Comparison of ENCODE assay signal across 8 cellular contexts in the genomic region with DNA sequence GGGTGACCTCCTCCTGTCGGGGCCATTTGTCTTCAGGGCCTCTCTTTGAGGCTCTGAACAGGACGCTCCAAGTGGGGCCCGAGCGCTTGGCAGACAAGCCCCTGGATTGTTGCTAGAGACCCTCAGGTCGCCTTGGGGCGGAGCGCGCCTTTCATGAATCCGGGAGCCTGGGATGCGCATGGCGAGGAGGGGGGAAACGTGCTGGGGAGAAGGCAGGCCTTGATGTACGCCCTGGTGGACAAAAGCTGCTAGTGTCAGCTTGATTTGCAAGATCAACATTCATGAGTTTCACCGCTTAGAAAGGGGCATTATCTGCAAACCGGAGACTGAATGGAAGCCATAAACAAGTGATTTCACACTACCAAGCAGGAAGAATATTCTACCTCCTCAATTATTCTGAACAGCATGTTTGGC.
DNase-seq lines count a peak whose midpoint lies in the region; ATAC-seq and TF ChIP-seq lines count a peak whose summit lies in the region.

No MANE protein-coding gene starts in this region.

- H3K4me3 Mint-ChIP-seq in HFFc6 (peak overlapping the region; percentile 88), osteocyte (ENCODE audit: unreplicated experiment) (peak overlapping the region; percentile 81)
- H3K4me3 Mint-ChIP-seq in activated CD4-positive, alpha-beta memory T cell treated with anti-CD3 and anti-CD28 coated beads, Interleukin-2, amount 10 ng/mL, durations not matched to agents 7 days and 5 days = peak overlapping the region; percentile 66

- POLR2A ChIA-PET in activated CD4-positive, alpha-beta memory T cell treated with anti-CD3 and anti-CD28 coated beads, Interleukin-2, amount 10 ng/mL, durations not matched to agents 7 days and 5 days (lab: Charles Lee) = no interaction called here

- 0 out of 2 replicates have a peak, but pooled peaks cover 1% of the 10 kb centered on the region for H3K27me3 ChIP-seq in GM06990 (replicated peaks; ENCODE audit: control insufficient read depth, insufficient read depth, low read length)

- no peak for ATAC-seq in HG03095 (IDR thresholded peaks at IDR 0.05; ENCODE audit: unreplicated experiment)

- TF ChIP-seq CTCF in GM06990 (IDR thresholded peaks at IDR 0.05; ENCODE audit: insufficient read depth, low read length, poor library complexity, severe bottlenecking) = peak; percentile 12
- TF ChIP-seq CTCF in HFFc6 (IDR thresholded peaks at IDR 0.05) = peak; percentile 72
- peak; percentile 64 for TF ChIP-seq CTCF in osteocyte (IDR thresholded peaks at IDR 0.05)

- DNase-seq in GM06990 (ENCODE audit: extremely low read depth, insufficient read length) = no peak
- DNase-seq in HFFc6 = peak; percentile 62
- no peak for DNase-seq in activated CD4-positive, alpha-beta memory T cell treated with anti-CD3 and anti-CD28 coated beads, Interleukin-2, amount 10 ng/mL, durations not matched to agents 7 days and 5 days
- DNase-seq in glomerular endothelial cell (ENCODE audit: extremely low read depth, low read depth, low spot score) = peak; percentile 78
- DNase-seq in osteocyte (ENCODE audit: extremely low spot score, unreplicated experiment) = peak; percentile 85
- no peak for DNase-seq in SHP77 treated with DMSO at 0.1 percent for 48 hours (lab: John Stamatoyannopoulos, UW)
- no peak for DNase-seq in amniotic stem cell (lab: John Stamatoyannopoulos, UW)

- no peaks in the 10 kb centered on the region for H3K36me3 Mint-ChIP-seq in HFFc6 (ENCODE audit: low read depth)
- H3K36me3 Mint-ChIP-seq in activated CD4-positive, alpha-beta memory T cell treated with anti-CD3 and anti-CD28 coated beads, Interleukin-2, amount 10 ng/mL, durations not matched to agents 7 days and 5 days (ENCODE audit: low read depth) = no peaks in the 10 kb centered on the region
- H3K36me3 Mint-ChIP-seq in osteocyte (ENCODE audit: unreplicated experiment) = no peaks in the 10 kb centered on the region

- H3K27ac Mint-ChIP-seq in HFFc6 (peak overlapping the region; percentile 14; the same call in 1 of the 2 replicates), osteocyte (ENCODE audit: unreplicated experiment) (peak overlapping the region; percentile 92)
- no peak overlapping the region for H3K27ac Mint-ChIP-seq in activated CD4-positive, alpha-beta memory T cell treated with anti-CD3 and anti-CD28 coated beads, Interleukin-2, amount 10 ng/mL, durations not matched to agents 7 days and 5 days

- H3K27me3 Mint-ChIP-seq in HFFc6 (ENCODE audit: insufficient read depth) (peaks cover 13% of the 10 kb centered on the region), osteocyte (ENCODE audit: unreplicated experiment) (peaks cover 2% of the 10 kb centered on the region)
- H3K27me3 Mint-ChIP-seq in activated CD4-positive, alpha-beta memory T cell treated with anti-CD3 and anti-CD28 coated beads, Interleukin-2, amount 10 ng/mL, durations not matched to agents 7 days and 5 days = peaks cover 26% of the 10 kb centered on the region

- H3K4me1 Mint-ChIP-seq in HFFc6 (ENCODE audit: low read depth) (peaks cover 17% of the 10 kb centered on the region), osteocyte (ENCODE audit: unreplicated experiment) (peaks cover 18% of the 10 kb centered on the region)
- H3K4me1 Mint-ChIP-seq in activated CD4-positive, alpha-beta memory T cell treated with anti-CD3 and anti-CD28 coated beads, Interleukin-2, amount 10 ng/mL, durations not matched to agents 7 days and 5 days = peaks cover 14% of the 10 kb centered on the region

- H3K4me3 ChIP-seq in GM06990 (replicated peaks; ENCODE audit: low read depth, low read length) = no peak overlapping the region

- CTCF ChIA-PET in activated CD4-positive, alpha-beta memory T cell treated with anti-CD3 and anti-CD28 coated beads, Interleukin-2, amount 10 ng/mL, durations not matched to agents 7 days and 5 days (lab: Charles Lee) = no interaction called here

- H3K9me3 Mint-ChIP-seq in HFFc6 = peaks cover 5% of the 10 kb centered on the region
- H3K9me3 Mint-ChIP-seq in activated CD4-positive, alpha-beta memory T cell treated with anti-CD3 and anti-CD28 coated beads, Interleukin-2, amount 10 ng/mL, durations not matched to agents 7 days and 5 days = peaks cover 5% of the 10 kb centered on the region
- H3K9me3 Mint-ChIP-seq in osteocyte (ENCODE audit: unreplicated experiment) = peaks cover 5% of the 10 kb centered on the region

- no peaks in the 10 kb centered on the region for H3K36me3 ChIP-seq in GM06990 (ENCODE audit: control insufficient read depth, insufficient read depth, low read length)

Comparison
In these comparisons a context has a peak if more than half of its experiments do, and no peak if none do; other contexts are left out.
1. DNase-seq: peak in HFFc6 (single experiment), glomerular endothelial cell (single experiment) and osteocyte (single experiment); none in GM06990 (single experiment), activated CD4-positive, alpha-beta memory T cell treated with anti-CD3 and anti-CD28 coated beads, Interleukin-2, amount 10 ng/mL, durations not matched to agents 7 days and 5 days (single experiment), SHP77 treated with DMSO at 0.1 percent for 48 hours (single experiment) and amniotic stem cell (single experiment).
2. CTCF ChIP-seq: peak in every context shown above with its lines; median percentile 72 in HFFc6; 64 in osteocyte; 12 in GM06990.
3. Peak in every context shown above with its lines, with median percentiles within 50 percentile points of each other: H3K4me3 Mint-ChIP-seq.